Comparison of ENCODE assay signal across 25 cellular contexts in genomic region chr19:34664870-34665269, GRCh38. TPM values are rescaled to one million over a fixed set of nuclear protein-coding genes. Genes with fewer than 3 reads are reported as not detected.
DNase-seq lines count a peak whose midpoint lies in the region; ATAC-seq and TF ChIP-seq lines count a peak whose summit lies in the region.
"Had no signal": no experiment of that assay in that cellular context is flagged by ENCODE, and none has a peak within 500 bp of the region (broad histone marks: within the 10 kb centered on the region; RNA-seq: fewer than 3 reads in every experiment).

No MANE protein-coding gene starts in this region.

- no peak overlapping the region for H3K18ac ChIP-seq in mesendoderm (ENCODE audit: low read length)

- ATAC-seq in lung (ENCODE audit: insufficient read depth, low FRiP score) (peak; percentile 12), aorta (ENCODE audit: low FRiP score) (peak; percentile 9)
- ATAC-seq: GM23338, HCT116 had no signal

- no peaks in the 10 kb centered on the region for H3K36me3 ChIP-seq in lung (ENCODE audit: control insufficient read depth in 2 of 2, insufficient read depth in 2 of 2, low read length in 2 of 2)
- no peaks in the 10 kb centered on the region for H3K36me3 ChIP-seq in skeletal muscle tissue (ENCODE audit: control insufficient read depth in 3 of 3, insufficient read depth in 3 of 3, low read length in 3 of 3)
- no peaks in the 10 kb centered on the region for H3K36me3 ChIP-seq in aorta (ENCODE audit: control insufficient read depth in 1 of 2, insufficient read depth in 2 of 2, low read length in 1 of 2)
- H3K36me3 ChIP-seq in mesendoderm (ENCODE audit: control insufficient read depth, insufficient read depth, low read length): no peaks in the 10 kb centered on the region
- H3K36me3 ChIP-seq: BE2C; BLaER1 treated with 17β-estradiol and CSF1 and Interleukin-3, amounts not matched to agents 10 nM and 100 nM had no signal

- no peak overlapping the region for H3K4ac ChIP-seq in mesendoderm (ENCODE audit: low read depth, low read length)

- H3K79me2 ChIP-seq in mesendoderm (ENCODE audit: control insufficient read depth, insufficient read depth, low read length): no peaks in the 10 kb centered on the region

- no peaks in the 10 kb centered on the region for H3K27me3 ChIP-seq in lung (ENCODE audit: control insufficient read depth, insufficient read depth)
- no peaks in the 10 kb centered on the region for H3K27me3 ChIP-seq in skeletal muscle tissue (ENCODE audit: control insufficient read depth in 3 of 3, insufficient read depth in 3 of 3, low read length in 3 of 3)
- H3K27me3 ChIP-seq in aorta (ENCODE audit: control insufficient read depth in 1 of 2, insufficient read depth in 2 of 2, low read length in 1 of 2): no peaks in the 10 kb centered on the region
- H3K27me3 ChIP-seq in mesendoderm (ENCODE audit: insufficient read depth, low read length, poor library complexity): no peaks in the 10 kb centered on the region
- H3K27me3 ChIP-seq: BE2C; BLaER1 treated with 17β-estradiol and CSF1 and Interleukin-3, amounts not matched to agents 10 nM and 100 nM had no signal

- no peak overlapping the region for H4K5ac ChIP-seq in mesendoderm (ENCODE audit: low read length)

- H3K27ac ChIP-seq in C4-2B (peak overlapping the region; percentile 8), lung (ENCODE audit: low read depth in 1 of 2, low read length in 1 of 2) (no peak overlapping the region), skeletal muscle tissue (ENCODE audit: low read depth, low read length) (peak overlapping the region; percentile 45), aorta (ENCODE audit: low read depth in 1 of 2, low read length in 2 of 2) (no peak overlapping the region), mesendoderm (ENCODE audit: low read depth, low read length) (no peak overlapping the region)
- H3K27ac ChIP-seq: A549; BLaER1 treated with 17β-estradiol and CSF1 and Interleukin-3, amounts not matched to agents 10 nM and 100 nM had no signal

- H4K8ac ChIP-seq in mesendoderm (ENCODE audit: low read depth, low read length): no peak overlapping the region

- H3K4me3 ChIP-seq in lung: no peak overlapping the region
- H3K4me3 ChIP-seq in skeletal muscle tissue (ENCODE audit: low read length in 3 of 3): no peak overlapping the region
- no peak overlapping the region for H3K4me3 ChIP-seq in aorta (ENCODE audit: low read length in 2 of 2)
- H3K4me3 ChIP-seq in mesendoderm (ENCODE audit: low read length): no peak overlapping the region
- H3K4me3 ChIP-seq: A549; BLaER1 treated with 17β-estradiol and CSF1 and Interleukin-3, amounts not matched to agents 10 nM and 100 nM; GM23338 had no signal

- DNase-seq in lung (ENCODE audit: low spot score) (no peak), aorta (peak in 1 of 2 donors; percentile 71), SHP77 (lab: John Stamatoyannopoulos, UW) (no peak), mesendoderm (no peak)
- DNase-seq in activated CD8-positive, alpha-beta memory T cell treated with anti-CD3 and anti-CD28 coated beads for 24 hours: no peak
- DNase-seq: 8988T; ACHN; AML-193; BE2C; Calu3; CD4-positive, alpha-beta memory T cell; COR-L47; DMS53; DMS79 treated with DMSO at 0.1 percent for 48 hours; GF-D8; H9 had no signal

- peaks cover 3 to 10% of the 10 kb centered on the region in 2 donors for H3K4me1 ChIP-seq in lung (ENCODE audit: control insufficient read depth in 2 of 2, insufficient read depth in 2 of 2, low read length in 2 of 2)
- H3K4me1 ChIP-seq in skeletal muscle tissue (ENCODE audit: control insufficient read depth in 3 of 3, insufficient read depth in 3 of 3, low read length in 3 of 3): peaks cover 20 to 51% (median 32%) of the 10 kb centered on the region in 3 donors
- no peaks in the 10 kb centered on the region for H3K4me1 ChIP-seq in aorta (ENCODE audit: control insufficient read depth in 1 of 2, insufficient read depth in 2 of 2, low read length in 2 of 2)
- H3K4me1 ChIP-seq in mesendoderm (ENCODE audit: control insufficient read depth, low read depth, low read length): no peaks in the 10 kb centered on the region
- H3K4me1 ChIP-seq: BE2C had no signal

- H3K56ac ChIP-seq in mesendoderm (ENCODE audit: low read length): no peak overlapping the region

- H3K9ac ChIP-seq in skeletal muscle tissue (ENCODE audit: low read depth in 1 of 3, low read length in 3 of 3): peak overlapping the region in 1 of 3 donors; percentile 33
- no peak overlapping the region for H3K9ac ChIP-seq in mesendoderm (ENCODE audit: low read length)
- H3K9ac ChIP-seq: BLaER1 treated with 17β-estradiol and CSF1 and Interleukin-3, amounts not matched to agents 10 nM and 100 nM had no signal

- intact Hi-C loops in aorta (cut with DNase I): no loop called here

- no peak overlapping the region for H2AK5ac ChIP-seq in mesendoderm (ENCODE audit: low read length)

- no peaks in the 10 kb centered on the region for H3K79me1 ChIP-seq in mesendoderm (ENCODE audit: low read length)

- peaks cover 0 to 2% of the 10 kb centered on the region in 2 donors for H3K9me3 ChIP-seq in lung (ENCODE audit: control insufficient read depth in 2 of 2, insufficient read depth in 1 of 2, low read length in 1 of 2)
- no peaks in the 10 kb centered on the region for H3K9me3 ChIP-seq in skeletal muscle tissue (ENCODE audit: control insufficient read depth in 3 of 3, low read length in 3 of 3)
- no peaks in the 10 kb centered on the region for H3K9me3 ChIP-seq in aorta (ENCODE audit: control insufficient read depth, low read length)
- H3K9me3 ChIP-seq: BE2C had no signal

- no peak overlapping the region for H2BK5ac ChIP-seq in mesendoderm (ENCODE audit: low read length)

- no peak overlapping the region for H2BK15ac ChIP-seq in mesendoderm (replicated peaks; ENCODE audit: low read depth)

- no peak overlapping the region for H2BK120ac ChIP-seq in mesendoderm (ENCODE audit: low read depth, low read length)

- WGBS in lung, 2 donors: 83 to 93% methylated on average over 6 of the region's 6 CpGs
- WGBS in aorta, 2 donors: 78 to 90% methylated on average over 6 of the region's 6 CpGs
- no CpG with 5 or more reads among the region's 6 CpGs for WGBS in mesendoderm (ENCODE audit: extremely low coverage, insufficient coverage, low lambda C conversion rate)

- H3K4me2 ChIP-seq in mesendoderm (ENCODE audit: low read length): no peak overlapping the region
- H3K4me2 ChIP-seq: A549; BLaER1 treated with 17β-estradiol and CSF1 and Interleukin-3, amounts not matched to agents 10 nM and 100 nM; GM23338 had no signal

- TF ChIP-seq CTCF in C4-2B (conservative IDR thresholded peaks at IDR 0.05) (no peak), lung (IDR thresholded peaks at IDR 0.05; ENCODE audit: control extremely low read depth, extremely low read depth) (no peak)

- no peak overlapping the region for H3K23ac ChIP-seq in mesendoderm (ENCODE audit: low read length)

RNA-seq across cellular contexts. Expression of gene SCGB2B2, which starts 12.1 kb away (rescaled TPM):
- total RNA-seq in lung: 1 to 10 TPM in 1 of 2 donors, under 1 TPM in 1; 0.88 to 1.1 TPM
- under 1 TPM; 0.21 to 0.49 TPM for polyA plus RNA-seq in lung
- total RNA-seq in skeletal muscle tissue: 0.52 TPM
- total RNA-seq in aorta: 1 to 10 TPM in 1 of 2 donors, under 1 TPM in 1; 0.75 to 2.2 TPM
- polyA plus RNA-seq in aorta: not detected
- 0.01 TPM for polyA plus RNA-seq in mesendoderm (2013, experiment 1 of 2)
- 0.01 TPM for polyA plus RNA-seq in mesendoderm (2013, experiment 2 of 2)
- total RNA-seq: Daoy, G401, H4, H9 had no signal
- polyA plus RNA-seq: CD4-positive, alpha-beta memory T cell; GM23338 had no signal

RNA-seq across cellular contexts. Expression of gene ZNF302, which starts 12.6 kb away (rescaled TPM):
- total RNA-seq in lung (10 to 100 TPM; 22.6 to 50.4 TPM), skeletal muscle tissue (16.2 TPM), aorta (10 to 100 TPM; 20.5 to 37.3 TPM)
- polyA plus RNA-seq in lung (10 to 100 TPM; 10.5 to 21.2 TPM), aorta (10 to 100 TPM; 20.0 to 23.8 TPM)
- polyA plus RNA-seq in mesendoderm (2013, experiment 1 of 2): 15.8 TPM
- 15.6 TPM for polyA plus RNA-seq in mesendoderm (2013, experiment 2 of 2)

Comparison
In these comparisons a context has a peak if more than half of its experiments do, and no peak if none do; other contexts are left out.
1. H3K27ac ChIP-seq: peak in C4-2B (single experiment) and skeletal muscle tissue (single experiment); none in lung (0 of 2), aorta (0 of 2) and mesendoderm (single experiment).